In the genomic region with DNA sequence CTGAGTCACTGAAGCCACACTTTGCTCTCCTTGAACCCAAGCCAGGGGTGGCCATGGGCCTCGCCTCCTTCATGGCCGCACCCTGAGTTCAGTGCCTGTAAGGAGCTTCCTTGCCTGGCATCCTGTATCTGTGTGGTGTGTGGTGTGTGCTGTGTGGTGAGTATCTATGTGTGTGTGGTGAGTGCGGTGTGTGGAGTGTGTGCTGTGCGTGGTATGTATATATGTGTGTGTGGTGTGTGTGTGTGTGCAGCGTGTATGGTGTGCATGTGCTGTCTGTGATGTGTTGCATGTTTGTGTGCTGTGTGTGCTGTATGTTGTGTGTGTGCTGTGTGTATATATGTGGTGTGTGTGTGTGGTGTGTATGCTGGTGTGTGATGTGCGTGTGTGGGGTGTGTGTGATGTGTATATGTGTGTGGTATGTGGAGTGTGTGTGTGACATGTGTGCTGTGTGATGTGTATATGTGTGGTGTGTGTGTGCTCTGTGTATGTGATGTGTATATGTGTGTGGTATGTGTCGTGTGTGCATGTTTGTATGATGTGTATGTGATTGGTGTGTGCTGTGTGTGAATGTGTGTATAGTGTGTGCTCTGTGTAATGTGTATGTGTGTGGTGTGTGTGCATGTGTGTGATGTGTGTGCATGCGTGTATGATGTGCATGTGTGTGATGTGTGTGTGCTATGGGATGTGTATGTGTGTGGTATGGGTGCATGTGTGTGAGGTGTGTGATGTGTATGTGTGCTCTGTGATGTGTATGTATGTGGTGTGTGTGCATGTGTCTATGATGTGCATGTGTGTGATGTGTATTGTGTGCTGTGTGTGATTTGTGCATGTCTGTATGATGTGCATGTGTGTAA, we compare ENCODE assay signal across 27 cellular contexts.
"Had no signal": no experiment of that assay in that cellular context is flagged by ENCODE, and none has a peak within 500 bp of the region (broad histone marks: within the 10 kb centered on the region; RNA-seq: fewer than 3 reads in every experiment).

No MANE protein-coding gene starts in this region.

- H3K36me3 Mint-ChIP-seq: naive B cell had no signal

- FAIRE-seq: TTC549 had no signal

- H3K4me3 Mint-ChIP-seq: activated naive CD4-positive, alpha-beta T cell treated with anti-CD3 and anti-CD28 coated beads for 36 hours; activated naive CD8-positive, alpha-beta T cell treated with anti-CD3 and anti-CD28 coated beads for 36 hours; activated T-helper 1 cell treated with anti-CD3 and anti-CD28 coated beads, Interleukin-12 subunit alpha, Interleukin-12 subunit beta, Interleukin-2, Interleukin-4 antibody, amounts not matched to agents 30 ng/mL and 10 ng/mL and 1 ng/mL, durations not matched to agents 14 hours and 24 hours and 36 hours; brain; effector memory CD8-positive, alpha-beta T cell; naive B cell; neural progenitor cell had no signal

- H3K4me1 ChIP-seq: adrenal gland, gastroesophageal sphincter, neural progenitor cell, spleen, tibial nerve, uterus had no signal

- H3K4me2 ChIP-seq: hepatocyte, neural progenitor cell had no signal

- H3K9ac ChIP-seq: neural progenitor cell had no signal

- H3K27me3 ChIP-seq: adrenal gland, gastroesophageal sphincter, hepatocyte, neural progenitor cell, spleen, tibial nerve, uterus had no signal

- H2AFZ ChIP-seq: hepatocyte, neural progenitor cell had no signal

- H3K9me3 ChIP-seq: adrenal gland, spleen, uterus had no signal

- H3K27ac ChIP-seq: adrenal gland, gastroesophageal sphincter, hepatocyte, neural progenitor cell, spleen, tibial nerve, uterus, VCaP had no signal

- H3K9me3 Mint-ChIP-seq: activated naive CD4-positive, alpha-beta T cell treated with anti-CD3 and anti-CD28 coated beads for 36 hours; activated naive CD8-positive, alpha-beta T cell treated with anti-CD3 and anti-CD28 coated beads for 36 hours; activated T-helper 1 cell treated with anti-CD3 and anti-CD28 coated beads, Interleukin-12 subunit alpha, Interleukin-12 subunit beta, Interleukin-2, Interleukin-4 antibody, amounts not matched to agents 30 ng/mL and 10 ng/mL and 1 ng/mL, durations not matched to agents 14 hours and 24 hours and 36 hours; neural progenitor cell had no signal

- H3K4me1 Mint-ChIP-seq: brain, naive B cell, neural progenitor cell had no signal

- DNase-seq: activated CD4-positive, alpha-beta T cell treated with anti-CD3 and anti-CD28 coated beads for 4 hours; activated CD4-positive, alpha-beta T cell treated with anti-CD3 and anti-CD28 coated beads, Interleukin-2, amount 50 U/mL, for 4 hours; activated CD8-positive, alpha-beta memory T cell treated with anti-CD3 and anti-CD28 coated beads for 24 hours; activated effector memory CD4-positive, alpha-beta T cell treated with anti-CD3 and anti-CD28 coated beads, Interleukin-2, amount 50 U/mL, for 16 hours; activated naive CD4-positive, alpha-beta T cell treated with anti-CD3 and anti-CD28 coated beads for 36 hours; activated naive CD8-positive, alpha-beta T cell treated with anti-CD3 and anti-CD28 coated beads for 36 hours; activated T-cell treated with anti-CD3 and anti-CD28 coated beads, Interleukin-2, amount 50 U/mL, for 1 hour; adrenal gland; aorta; cortex of kidney; effector memory CD8-positive, alpha-beta T cell; erythroblast; islet precursor cell; left cardiac atrium; left ventricle myocardium superior; naive B cell; stimulated activated naive CD4-positive, alpha-beta T cell treated with Interleukin-2 at 50 U/mL for 16 hours; uterus had no signal

- H3K4me3 ChIP-seq: adrenal gland, gastroesophageal sphincter, hepatocyte, neural progenitor cell, spleen, tibial nerve, uterus had no signal

- H3K27ac Mint-ChIP-seq: activated naive CD4-positive, alpha-beta T cell treated with anti-CD3 and anti-CD28 coated beads for 36 hours; activated naive CD8-positive, alpha-beta T cell treated with anti-CD3 and anti-CD28 coated beads for 36 hours; activated T-helper 1 cell treated with anti-CD3 and anti-CD28 coated beads, Interleukin-12 subunit alpha, Interleukin-12 subunit beta, Interleukin-2, Interleukin-4 antibody, amounts not matched to agents 30 ng/mL and 10 ng/mL and 1 ng/mL, durations not matched to agents 14 hours and 24 hours and 36 hours; brain; effector memory CD8-positive, alpha-beta T cell; naive B cell; neural progenitor cell had no signal

- H3K79me2 ChIP-seq: hepatocyte had no signal

- ATAC-seq: effector memory CD8-positive, alpha-beta T cell; gastroesophageal sphincter; left cardiac atrium; left ventricle myocardium superior had no signal

- H3K27me3 Mint-ChIP-seq: activated naive CD8-positive, alpha-beta T cell treated with anti-CD3 and anti-CD28 coated beads for 36 hours; effector memory CD8-positive, alpha-beta T cell; naive B cell had no signal

- H3K36me3 ChIP-seq: uterus had no signal
